Comparison of ENCODE assay signal across 16 cellular contexts in genomic region chr21:33552093-33552998, GRCh38. TPM values are rescaled to one million over a fixed set of nuclear protein-coding genes. Genes with fewer than 3 reads are reported as not detected.
DNase-seq lines count a peak whose midpoint lies in the region; ATAC-seq, FAIRE-seq and TF ChIP-seq lines count a peak whose summit lies in the region.
"Had no signal": no experiment of that assay in that cellular context is flagged by ENCODE, and none has a peak within 500 bp of the region (broad histone marks: within the 10 kb centered on the region; RNA-seq: fewer than 3 reads in every experiment).

No MANE protein-coding gene starts in this region.

- H3K9me3 ChIP-seq in CD4-positive, alpha-beta T cell (ENCODE audit: control insufficient read depth, low read length), result no peaks in the 10 kb centered on the region
- H3K9me3 ChIP-seq: BLaER1 had no signal

- no peaks in the 10 kb centered on the region for H3K9me3 Mint-ChIP-seq in CD4-positive, alpha-beta T cell
- no peaks in the 10 kb centered on the region for H3K9me3 Mint-ChIP-seq in activated T-helper 17 cell treated with anti-CD3 and anti-CD28 coated beads, Interleukin-2, amount 50 U/mL, for 72 hours
- H3K9me3 Mint-ChIP-seq in memory B cell, result no peaks in the 10 kb centered on the region

- POLR2A ChIA-PET in CD4-positive, alpha-beta T cell (lab: Charles Lee), result interaction anchor here (1.6 kb wide), 1 partner anchor 10 kb away, joined by 17 read pairs; the partner anchor contains the start of genes GART and SON
- POLR2A ChIA-PET in RWPE1 (lab: Yijun Ruan, JAX; ENCODE audit: low non-redundant PET), result no interaction called here

- no peaks in the 10 kb centered on the region for H3K27me3 Mint-ChIP-seq in CD4-positive, alpha-beta T cell
- H3K27me3 Mint-ChIP-seq in activated T-helper 17 cell treated with anti-CD3 and anti-CD28 coated beads, Interleukin-2, amount 50 U/mL, for 72 hours, result no peaks in the 10 kb centered on the region
- H3K27me3 Mint-ChIP-seq in memory B cell, result no peaks in the 10 kb centered on the region

- peak overlapping the region; percentile 51 for H3K27ac Mint-ChIP-seq in CD4-positive, alpha-beta T cell
- peak overlapping the region; percentile 33 for H3K27ac Mint-ChIP-seq in activated T-helper 17 cell treated with anti-CD3 and anti-CD28 coated beads, Interleukin-2, amount 50 U/mL, for 72 hours
- peak overlapping the region; percentile 65 for H3K27ac Mint-ChIP-seq in memory B cell

- no peak for FAIRE-seq in GM12891 (lab: Jason Lieb, UNC)
- FAIRE-seq: keratinocyte had no signal

- intact Hi-C loops in CD4-positive, alpha-beta T cell (cut with DNase I, micrococcal nuclease), result no loop called here

- H3K36me3 Mint-ChIP-seq in CD4-positive, alpha-beta T cell (ENCODE audit: low read depth), result peaks cover 96% of the 10 kb centered on the region
- H3K36me3 Mint-ChIP-seq in activated T-helper 17 cell treated with anti-CD3 and anti-CD28 coated beads, Interleukin-2, amount 50 U/mL, for 72 hours (ENCODE audit: low read depth), result peaks cover 96% of the 10 kb centered on the region
- peaks cover 49% of the 10 kb centered on the region for H3K36me3 Mint-ChIP-seq in memory B cell

- no peaks in the 10 kb centered on the region for H3K27me3 ChIP-seq in CD4-positive, alpha-beta T cell (ENCODE audit: control insufficient read depth, insufficient read depth, low read length)
- H3K27me3 ChIP-seq: BLaER1 had no signal

- no peak for TF ChIP-seq CTCF in CD4-positive, alpha-beta T cell (IDR thresholded peaks at IDR 0.05)
- no peak for TF ChIP-seq CTCF in RWPE1 (conservative IDR thresholded peaks at IDR 0.05; ENCODE audit: low read depth)

- peak; percentile 28 for ATAC-seq in CD4-positive, alpha-beta T cell (ENCODE audit: poor library complexity)
- peak; percentile 48 for ATAC-seq in activated T-helper 17 cell treated with anti-CD3 and anti-CD28 coated beads, Interleukin-2, amount 50 U/mL, for 72 hours (replicated peaks)
- ATAC-seq in memory B cell (ENCODE audit: low read depth) (peak; percentile 18), GM21360 (IDR thresholded peaks at IDR 0.05; ENCODE audit: unreplicated experiment) (no peak)

- H3K27ac ChIP-seq in CD4-positive, alpha-beta T cell (ENCODE audit: low read depth, low read length), result no peak overlapping the region
- H3K27ac ChIP-seq in RWPE1, result no peak overlapping the region
- H3K27ac ChIP-seq: BLaER1, coronary artery had no signal

- no peak for DNase-seq in CD4-positive, alpha-beta T cell
- DNase-seq in GM12891 (ENCODE audit: insufficient read length, low spot score), result no peak
- DNase-seq in memory B cell (ENCODE audit: low spot score in 2 of 2), result no peak
- DNase-seq in NK-92 treated with Interleukin-12 subunit alpha and Interleukin-12 subunit beta, amount 100 ng/mL, for 24 hours (lab: John Stamatoyannopoulos, UW), result no peak
- DNase-seq in RWPE1 (ENCODE audit: low spot score), result no peak
- DNase-seq in SIG-M5 (lab: John Stamatoyannopoulos, UW), result no peak
- DNase-seq: activated CD4-positive, alpha-beta T cell treated with anti-CD3 and anti-CD28 coated beads for 1 hour; glutamatergic neuron; NCI-H1694 treated with DMSO at 0.1 percent for 48 hours; NCI-H69; T-helper 2 cell had no signal

- CTCF ChIA-PET in CD4-positive, alpha-beta T cell (lab: Charles Lee), result interaction anchor here (0.6 to 1.3 kb wide), 2 partner anchors 20 to 53 kb away, joined by 3 to 6 read pairs; no protein-coding TSS in a partner anchor
- CTCF ChIA-PET in RWPE1 (lab: Yijun Ruan, JAX), result no interaction called here

- H3K4me1 Mint-ChIP-seq in CD4-positive, alpha-beta T cell (ENCODE audit: low read depth), result peaks cover 60% of the 10 kb centered on the region
- peaks cover 35% of the 10 kb centered on the region for H3K4me1 Mint-ChIP-seq in activated T-helper 17 cell treated with anti-CD3 and anti-CD28 coated beads, Interleukin-2, amount 50 U/mL, for 72 hours
- peaks cover 25% of the 10 kb centered on the region for H3K4me1 Mint-ChIP-seq in memory B cell

- peak; percentile 62 for TF ChIP-seq POLR2A in GM12891 (IDR thresholded peaks at IDR 0.05; ENCODE audit: low read depth, low read length)

- peak overlapping the region; percentile 20 for H3K4me3 Mint-ChIP-seq in CD4-positive, alpha-beta T cell
- H3K4me3 Mint-ChIP-seq in activated T-helper 17 cell treated with anti-CD3 and anti-CD28 coated beads, Interleukin-2, amount 50 U/mL, for 72 hours, result no peak overlapping the region
- H3K4me3 Mint-ChIP-seq in memory B cell, result no peak overlapping the region

TF ChIP-seq in GM12891, 5 proteins besides CTCF, POLR2A, EP300 and RAD21:
- peak; percentile 30; the same call in 1 of the 2 replicates for TF ChIP-seq POU2F2 (IDR thresholded peaks at IDR 0.05; ENCODE audit: low read depth, low read length)
- TF ChIP-seq PAX5 (IDR thresholded peaks at IDR 0.05; ENCODE audit: insufficient read depth, low read length, severe bottlenecking), result no peak
- peak; percentile 62 for TF ChIP-seq POLR2AphosphoS5 (IDR thresholded peaks at IDR 0.05; ENCODE audit: low read depth, low read length)
- TF ChIP-seq TAF1 (IDR thresholded peaks at IDR 0.05; ENCODE audit: low read depth, low read length), result 0 out of 2 replicates have a peak, but pooled peaks have one; percentile 30
- no peak for TF ChIP-seq SPI1 (IDR thresholded peaks at IDR 0.05; ENCODE audit: low read depth, low read length)

RNA-seq across cellular contexts. Expression of gene SON, which starts 9.5 kb away (rescaled TPM):
- 100 to 1,000 TPM; 420 to 438 TPM for total RNA-seq in CD4-positive, alpha-beta T cell
- 171 TPM for polyA plus RNA-seq in GM12891 (2012; ENCODE audit: low read depth, missing spikeins)
- 100 to 1,000 TPM; 242 to 282 TPM for total RNA-seq in activated T-helper 17 cell treated with anti-CD3 and anti-CD28 coated beads, Interleukin-2, amount 50 U/mL, for 72 hours

RNA-seq across cellular contexts. Expression of gene GART, which starts 10.4 kb away (rescaled TPM):
- total RNA-seq in CD4-positive, alpha-beta T cell, result 10 to 100 TPM; 21.8 to 25.5 TPM
- 44.0 TPM for polyA plus RNA-seq in GM12891 (2012; ENCODE audit: low read depth, missing spikeins)
- total RNA-seq in activated T-helper 17 cell treated with anti-CD3 and anti-CD28 coated beads, Interleukin-2, amount 50 U/mL, for 72 hours, result 100 to 1,000 TPM in 1 of 2 donors, 10 to 100 TPM in 1; 91.9 to 196 TPM

RNA-seq across cellular contexts. Expression of gene DONSON, which starts 36.1 kb away (rescaled TPM):
- 10 to 100 TPM; 11.9 to 13.5 TPM for total RNA-seq in CD4-positive, alpha-beta T cell
- polyA plus RNA-seq in GM12891 (2012; ENCODE audit: low read depth, missing spikeins), result 16.9 TPM
- 10 to 100 TPM; 39.8 to 43.0 TPM for total RNA-seq in activated T-helper 17 cell treated with anti-CD3 and anti-CD28 coated beads, Interleukin-2, amount 50 U/mL, for 72 hours
